Comparison of ENCODE assay signal across 17 cellular contexts in the genomic region with DNA sequence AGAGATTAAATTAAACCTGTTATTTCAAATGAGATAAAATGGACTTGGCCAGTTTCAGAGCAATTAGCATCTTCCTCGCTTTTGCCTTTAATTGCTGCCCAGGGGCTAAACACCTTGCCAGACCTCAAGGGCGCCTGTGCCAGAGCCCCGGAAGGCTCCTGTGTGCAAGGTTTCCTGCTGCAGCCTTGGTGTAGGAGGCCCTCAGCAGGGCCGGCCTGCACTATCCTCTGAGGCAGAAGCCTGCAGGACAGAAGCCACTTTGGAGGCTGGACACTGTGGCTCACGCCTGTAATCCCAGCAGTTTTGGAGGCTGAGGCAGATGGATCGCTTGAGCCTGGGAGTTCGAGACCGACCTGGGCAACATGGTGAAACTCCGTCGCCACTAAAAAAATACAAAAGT.
A peak's percentile ranks its signal among the peaks of the same experiment; 100 is the strongest.
DNase-seq lines count a peak whose midpoint lies in the region; ATAC-seq lines count a peak whose summit lies in the region.
"Had no signal": no experiment of that assay in that cellular context is flagged by ENCODE, and none has a peak within 500 bp of the region (broad histone marks: within the 10 kb centered on the region; RNA-seq: fewer than 3 reads in every experiment).

No MANE protein-coding gene starts in this region.

- POLR2A ChIA-PET in activated CD4-positive, alpha-beta T cell treated with anti-CD3 and anti-CD28 coated beads, Interleukin-2, amount 10 ng/mL, durations not matched to agents 7 days and 5 days (lab: Charles Lee): interaction anchor here (0.6 kb wide), 1 partner anchor 66 kb away, joined by 3 read pairs; no protein-coding TSS in a partner anchor

- intact Hi-C loops in Right ventricle myocardium superior (cut with DNase I) (no loop called here), left ventricle myocardium superior (cut with micrococcal nuclease) (no loop called here)

- H3K4me3 ChIP-seq in muscle layer of colon (ENCODE audit: low read depth in 1 of 2, low read length in 2 of 2): no peak overlapping the region
- H3K4me3 ChIP-seq: GM23338 had no signal

- H3K4me1 ChIP-seq in muscle layer of colon (ENCODE audit: insufficient read depth, low read length): peaks cover 77% of the 10 kb centered on the region

- H3K36me3 Mint-ChIP-seq in activated CD4-positive, alpha-beta T cell treated with anti-CD3 and anti-CD28 coated beads, Interleukin-2, amount 10 ng/mL, durations not matched to agents 7 days and 5 days (ENCODE audit: low read depth): no peaks in the 10 kb centered on the region
- H3K36me3 Mint-ChIP-seq: CD4-positive, CD25-positive, alpha-beta regulatory T cell had no signal

- H3K9ac ChIP-seq in muscle layer of colon (ENCODE audit: low read length): no peak overlapping the region

- no peaks in the 10 kb centered on the region for H3K27me3 Mint-ChIP-seq in activated CD4-positive, alpha-beta T cell treated with anti-CD3 and anti-CD28 coated beads, Interleukin-2, amount 10 ng/mL, durations not matched to agents 7 days and 5 days
- H3K27me3 Mint-ChIP-seq: CD4-positive, CD25-positive, alpha-beta regulatory T cell had no signal

- no peaks in the 10 kb centered on the region for H3K4me1 Mint-ChIP-seq in activated CD4-positive, alpha-beta T cell treated with anti-CD3 and anti-CD28 coated beads, Interleukin-2, amount 10 ng/mL, durations not matched to agents 7 days and 5 days
- H3K4me1 Mint-ChIP-seq: CD4-positive, CD25-positive, alpha-beta regulatory T cell had no signal

- CTCF ChIA-PET in activated CD4-positive, alpha-beta T cell treated with anti-CD3 and anti-CD28 coated beads, Interleukin-2, amount 10 ng/mL, durations not matched to agents 7 days and 5 days (lab: Charles Lee): no interaction called here

- DNase-seq in Right ventricle myocardium superior: peak; percentile 17
- no peak for DNase-seq in left ventricle myocardium superior
- no peak for DNase-seq in caudate nucleus (lab: John Stamatoyannopoulos, UW)
- no peak for DNase-seq in NCI-H524 (lab: John Stamatoyannopoulos, UW)
- no peak for DNase-seq in activated CD4-positive, alpha-beta T cell treated with anti-CD3 and anti-CD28 coated beads, Interleukin-2, amount 10 ng/mL, durations not matched to agents 7 days and 5 days
- DNase-seq: CD4-positive, CD25-positive, alpha-beta regulatory T cell; DMS153; GDM1; IMR-90; NCI-H1694 treated with DMSO at 0.1 percent for 48 hours; NCI-H748 treated with DMSO at 0.1 percent for 48 hours; PC-3; RPMI8226 had no signal

- peak overlapping the region; percentile 86 for H3K27ac ChIP-seq in caudate nucleus (ENCODE audit: low read depth, low read length)
- peak overlapping the region; percentile 71 for H3K27ac ChIP-seq in muscle layer of colon (ENCODE audit: low read depth, low read length)
- peak overlapping the region; percentile 90 for H3K27ac ChIP-seq in temporal lobe (ENCODE audit: low read depth, low read length)

- no peaks in the 10 kb centered on the region for H3K9me3 ChIP-seq in muscle layer of colon (ENCODE audit: low read length)

- ATAC-seq in Right ventricle myocardium superior (ENCODE audit: poor library complexity) (no peak), left ventricle myocardium superior (no peak)
- ATAC-seq: HCT116, PC-3 had no signal

- H3K27me3 ChIP-seq in muscle layer of colon (ENCODE audit: control insufficient read depth in 1 of 2, insufficient read depth in 2 of 2, low read length in 2 of 2): no peaks in the 10 kb centered on the region

- H3K4me3 Mint-ChIP-seq in activated CD4-positive, alpha-beta T cell treated with anti-CD3 and anti-CD28 coated beads, Interleukin-2, amount 10 ng/mL, durations not matched to agents 7 days and 5 days: no peak overlapping the region
- H3K4me3 Mint-ChIP-seq: CD4-positive, CD25-positive, alpha-beta regulatory T cell; GM23338 had no signal

- no peaks in the 10 kb centered on the region for H3K36me3 ChIP-seq in muscle layer of colon (ENCODE audit: insufficient read depth, low read length)

- no peaks in the 10 kb centered on the region for H3K9me3 Mint-ChIP-seq in activated CD4-positive, alpha-beta T cell treated with anti-CD3 and anti-CD28 coated beads, Interleukin-2, amount 10 ng/mL, durations not matched to agents 7 days and 5 days
- H3K9me3 Mint-ChIP-seq: CD4-positive, CD25-positive, alpha-beta regulatory T cell had no signal

- H3K27ac Mint-ChIP-seq in activated CD4-positive, alpha-beta T cell treated with anti-CD3 and anti-CD28 coated beads, Interleukin-2, amount 10 ng/mL, durations not matched to agents 7 days and 5 days: no peak overlapping the region
- H3K27ac Mint-ChIP-seq: CD4-positive, CD25-positive, alpha-beta regulatory T cell; GM23338 had no signal
